8 cellular contexts compared by ENCODE assay signal in the genomic region with DNA sequence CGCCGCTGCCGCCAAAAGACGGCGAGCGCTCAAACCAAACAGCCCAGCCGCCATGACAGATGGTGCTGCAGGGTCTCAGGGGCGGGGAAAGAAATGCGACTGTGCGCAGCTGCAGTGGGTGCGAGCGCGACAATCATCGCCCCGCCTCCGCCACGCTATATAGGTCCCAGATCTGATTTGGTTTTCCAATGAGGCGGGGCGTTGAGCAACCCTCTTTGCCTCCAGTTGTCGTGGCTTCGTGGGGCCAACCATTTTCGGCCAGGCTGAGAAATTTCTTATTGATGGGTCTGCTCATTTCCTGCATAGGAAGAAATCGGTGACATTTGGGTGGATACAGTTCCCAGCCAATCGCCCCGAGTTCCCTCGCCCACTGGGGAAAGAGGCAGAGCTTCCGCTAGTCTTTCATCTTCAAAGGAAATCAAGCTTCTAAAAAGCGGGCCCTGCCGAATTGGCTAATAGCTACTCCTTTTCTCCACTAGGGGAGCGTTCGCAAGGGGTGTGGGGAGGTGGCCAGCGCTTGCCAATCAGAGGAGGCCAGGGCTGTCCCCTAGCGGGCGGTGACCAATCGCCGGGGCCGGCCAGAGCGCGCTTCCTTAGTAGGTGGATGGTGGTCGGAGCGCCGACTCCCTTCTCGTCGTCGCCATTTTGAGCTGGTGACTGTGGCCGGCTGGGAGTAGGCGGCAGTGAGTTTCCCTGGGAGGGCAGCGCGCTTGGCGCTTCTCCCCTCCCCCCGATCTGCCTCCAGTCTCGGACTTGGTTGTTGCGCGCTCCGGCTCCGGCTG. TPM values are rescaled to one million over a fixed set of nuclear protein-coding genes. Genes with fewer than 3 reads are reported as not detected.
DNase-seq lines count a peak whose midpoint lies in the region; ATAC-seq, FAIRE-seq and TF ChIP-seq lines count a peak whose summit lies in the region.

TSS of gene NDUFB11 (minus strand) at position 77 of the 782 bp plus-strand sequence. CDS start at position 54, 23 bp downstream.
A gene with protein sequence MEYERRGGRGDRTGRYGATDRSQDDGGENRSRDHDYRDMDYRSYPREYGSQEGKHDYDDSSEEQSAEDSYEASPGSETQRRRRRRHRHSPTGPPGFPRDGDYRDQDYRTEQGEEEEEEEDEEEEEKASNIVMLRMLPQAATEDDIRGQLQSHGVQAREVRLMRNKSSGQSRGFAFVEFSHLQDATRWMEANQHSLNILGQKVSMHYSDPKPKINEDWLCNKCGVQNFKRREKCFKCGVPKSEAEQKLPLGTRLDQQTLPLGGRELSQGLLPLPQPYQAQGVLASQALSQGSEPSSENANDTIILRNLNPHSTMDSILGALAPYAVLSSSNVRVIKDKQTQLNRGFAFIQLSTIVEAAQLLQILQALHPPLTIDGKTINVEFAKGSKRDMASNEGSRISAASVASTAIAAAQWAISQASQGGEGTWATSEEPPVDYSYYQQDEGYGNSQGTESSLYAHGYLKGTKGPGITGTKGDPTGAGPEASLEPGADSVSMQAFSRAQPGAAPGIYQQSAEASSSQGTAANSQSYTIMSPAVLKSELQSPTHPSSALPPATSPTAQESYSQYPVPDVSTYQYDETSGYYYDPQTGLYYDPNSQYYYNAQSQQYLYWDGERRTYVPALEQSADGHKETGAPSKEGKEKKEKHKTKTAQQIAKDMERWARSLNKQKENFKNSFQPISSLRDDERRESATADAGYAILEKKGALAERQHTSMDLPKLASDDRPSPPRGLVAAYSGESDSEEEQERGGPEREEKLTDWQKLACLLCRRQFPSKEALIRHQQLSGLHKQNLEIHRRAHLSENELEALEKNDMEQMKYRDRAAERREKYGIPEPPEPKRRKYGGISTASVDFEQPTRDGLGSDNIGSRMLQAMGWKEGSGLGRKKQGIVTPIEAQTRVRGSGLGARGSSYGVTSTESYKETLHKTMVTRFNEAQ (plus strand): TSS at position 596 of the 782 bp plus-strand sequence. CDS start 2,261 bp downstream, outside the sequence.

- 0 to 37% (median 0%) methylated on average over 18 to 56 of the region's 56 CpGs for WGBS in psoas muscle, 3 donors

- H3K36me3 ChIP-seq in left ventricle myocardium inferior = peaks cover 5% of the 10 kb centered on the region
- H3K36me3 ChIP-seq in psoas muscle (ENCODE audit: insufficient read depth in 1 of 2, low read depth in 1 of 2) = peaks cover 0 to 11% of the 10 kb centered on the region in 2 donors

- peaks cover 35% of the 10 kb centered on the region for H3K4me1 ChIP-seq in left ventricle myocardium inferior
- peaks cover 4% of the 10 kb centered on the region for H3K4me1 ChIP-seq in psoas muscle

- H3K36me3 Mint-ChIP-seq in T-helper 17 cell (ENCODE audit: low read depth) = peaks cover 7% of the 10 kb centered on the region

- DNase-seq in NCI-H1694 treated with DMSO at 0.1 percent for 48 hours (lab: John Stamatoyannopoulos, UW) (peak; percentile 96), T-helper 17 cell (peak; percentile 75 to 84 (median 79)), amygdala (lab: John Stamatoyannopoulos, UW) (peak; percentile 25 to 93 (median 82)), left ventricle myocardium inferior (peak; percentile 93), psoas muscle (peak; percentile 92 to 96), urothelium cell line (ENCODE audit: low spot score) (peak; percentile 93)

- no peak for FAIRE-seq in urothelium cell line (lab: Jason Lieb, UNC)

- no peaks in the 10 kb centered on the region for H3K27me3 ChIP-seq in left ventricle myocardium inferior (ENCODE audit: low read depth)
- no peaks in the 10 kb centered on the region for H3K27me3 ChIP-seq in psoas muscle (ENCODE audit: insufficient read depth in 3 of 3, low read length in 2 of 3)

- peak; percentile 91 for ATAC-seq in GM18498 (IDR thresholded peaks at IDR 0.05; ENCODE audit: unreplicated experiment)
- peak; percentile 79 for ATAC-seq in HG02938 (IDR thresholded peaks at IDR 0.05; ENCODE audit: unreplicated experiment)
- peak; percentile 91 for ATAC-seq in T-helper 17 cell
- peak; percentile 96 to 97 (median 96) for ATAC-seq in psoas muscle

- H3K27ac Mint-ChIP-seq in T-helper 17 cell = peak within 1 kb of the TSS; percentile 99

- TF ChIP-seq CTCF in left ventricle myocardium inferior (IDR thresholded peaks at IDR 0.05; ENCODE audit: borderline replicate concordance) = peak; percentile 78
- peak; percentile 60 for TF ChIP-seq CTCF in psoas muscle (IDR thresholded peaks at IDR 0.05)

- H3K27ac ChIP-seq in left ventricle myocardium inferior (replicated peaks) (peak within 1 kb of the TSS; percentile 97), psoas muscle (peak within 1 kb of the TSS; percentile 91)

- peak within 1 kb of the TSS; percentile 98 for H3K4me3 Mint-ChIP-seq in T-helper 17 cell

- H3K27me3 Mint-ChIP-seq in T-helper 17 cell = no peaks in the 10 kb centered on the region

- H3K4me3 ChIP-seq in left ventricle myocardium inferior (peak within 1 kb of the TSS; percentile 78), psoas muscle (peak within 1 kb of the TSS; percentile 76)

- intact Hi-C loops in left ventricle myocardium inferior (cut with micrococcal nuclease) (no loop called here), psoas muscle (cut with DNase I) (loop anchor here in 1 of 2 donors (10.0 kb wide), 1 partner anchor 510 kb away; the partner anchor contains the start of genes ELK1 and UXT)

- no peaks in the 10 kb centered on the region for H3K9me3 ChIP-seq in T-helper 17 cell (ENCODE audit: control insufficient read depth, low read length, poor library complexity, severe bottlenecking)
- no peaks in the 10 kb centered on the region for H3K9me3 ChIP-seq in left ventricle myocardium inferior (replicated peaks)
- no peaks in the 10 kb centered on the region for H3K9me3 ChIP-seq in psoas muscle

- peaks cover 28% of the 10 kb centered on the region for H3K4me1 Mint-ChIP-seq in T-helper 17 cell

RNA-seq across cellular contexts. Expression of gene NDUFB11, which starts in this region (rescaled TPM):
- total RNA-seq in T-helper 17 cell = 10 to 100 TPM; 55.4 to 55.6 TPM
- 171 TPM for total RNA-seq in left ventricle myocardium inferior
- total RNA-seq in psoas muscle = 100 to 1,000 TPM; 142 to 194 (median 169) TPM
- polyA plus RNA-seq in psoas muscle = 100 to 1,000 TPM; 145 to 207 (median 201) TPM

RNA-seq across cellular contexts. Expression of the second gene that starts in this region (rescaled TPM):
- total RNA-seq in T-helper 17 cell (10 to 100 TPM; 33.0 to 36.5 TPM), left ventricle myocardium inferior (27.8 TPM), psoas muscle (10 to 100 TPM; 21.5 to 25.6 (median 23.6) TPM)
- 10 to 100 TPM; 18.2 to 33.8 (median 25.0) TPM for polyA plus RNA-seq in psoas muscle

Comparison
In these comparisons a context has a peak if more than half of its experiments do, and no peak if none do; other contexts are left out.
1. Peak in every context shown above with its lines: DNase-seq, ATAC-seq, H3K4me3 ChIP-seq and H3K27ac ChIP-seq.